Comparison of ENCODE assay signal across 18 cellular contexts in genomic region chr12:24500466-24501232, GRCh38.
DNase-seq lines count a peak whose midpoint lies in the region; ATAC-seq, FAIRE-seq and TF ChIP-seq lines count a peak whose summit lies in the region.
"Had no signal": no experiment of that assay in that cellular context is flagged by ENCODE, and none has a peak within 500 bp of the region (broad histone marks: within the 10 kb centered on the region; RNA-seq: fewer than 3 reads in every experiment).

No MANE protein-coding gene starts in this region.

- CTCF ChIA-PET in HepG2 (lab: Yijun Ruan, JAX; ENCODE audit: low intra/inter-chr PET ratio, low total read pairs), result no interaction called here

- 54% methylated on average over 5 of the region's 5 CpGs for WGBS in liver
- 54% methylated on average over 5 of the region's 5 CpGs for WGBS in HepG2 (ENCODE audit: low lambda C conversion rate)
- 69 to 71% methylated on average over 5 of the region's 5 CpGs for WGBS in testis, 2 donors

- no peak for TF ChIP-seq CTCF in liver (IDR thresholded peaks at IDR 0.05; ENCODE audit: low read depth, low read length, missing input control)
- no peak for TF ChIP-seq CTCF in HepG2 (CRISPR knock-in tag; IDR thresholded peaks at IDR 0.05)
- TF ChIP-seq CTCF in choroid plexus epithelial cell (conservative IDR thresholded peaks at IDR 0.05; ENCODE audit: low read depth, low read length), result no peak
- TF ChIP-seq CTCF in neural crest cell (conservative IDR thresholded peaks at IDR 0.05), result no peak
- TF ChIP-seq CTCF in testis (IDR thresholded peaks at IDR 0.05), result no peak

- DNase-seq in HepG2 (ENCODE audit: low spot score) (no peak), choroid plexus epithelial cell (ENCODE audit: low read depth) (peak; percentile 64), neural crest cell (ENCODE audit: low read depth, low spot score) (no peak), cerebellar cortex (ENCODE audit: low spot score) (no peak), testis (no peak)
- DNase-seq: ACHN; activated CD8-positive, alpha-beta T cell treated with anti-CD3 and anti-CD28 coated beads, Interleukin-2, amount 10 ng/mL, durations not matched to agents 7 days and 5 days; effector memory CD8-positive, alpha-beta T cell; GOT3; naive thymus-derived CD8-positive, alpha-beta T cell; NCI-H2029 treated with DMSO at 0.1 percent for 48 hours; NK-92 treated with Interleukin-12 subunit alpha and Interleukin-12 subunit beta, amount 100 ng/mL, for 24 hours; SJCRH30 had no signal

- intact Hi-C loops in HepG2 (cut with micrococcal nuclease; ENCODE audit: unreplicated experiment), result no loop called here
- intact Hi-C loops in testis (cut with DNase I; ENCODE audit: low total_unique reads), result no loop called here

- H3K4me1 ChIP-seq in liver (ENCODE audit: control insufficient read depth in 4 of 4, insufficient read depth in 4 of 4, low read length in 3 of 4) (peaks cover 4 to 36% (median 9%) of the 10 kb centered on the region in 4 donors), HepG2 (ENCODE audit: insufficient read depth, low read length) (no peaks in the 10 kb centered on the region), testis (no peaks in the 10 kb centered on the region)

- TF ChIP-seq POLR2A in HepG2 (IDR thresholded peaks at IDR 0.05; ENCODE audit: insufficient read depth in 1 of 2, low read depth in 2 of 2, low read length in 2 of 2), result no peak
- TF ChIP-seq POLR2A in testis (IDR thresholded peaks at IDR 0.05), result no peak

- no TSS peak for BruUV-seq in HepG2 (replicated peaks; lab: Mats Ljungman, UMichigan)

- no peaks in the 10 kb centered on the region for H4K20me1 ChIP-seq in HepG2 (ENCODE audit: insufficient read depth, low read length)

- no peaks in the 10 kb centered on the region for H3K79me2 ChIP-seq in HepG2 (ENCODE audit: insufficient read depth, low read length)

- H3K4me3 ChIP-seq in liver (ENCODE audit: low read depth in 1 of 3, low read length in 3 of 3), result no peak overlapping the region
- H3K4me3 ChIP-seq in HepG2 (replicated peaks in 1 of 3; ENCODE audit: insufficient read depth in 1 of 3, low read depth in 2 of 3, low read length in 3 of 3), result no peak overlapping the region
- H3K4me3 ChIP-seq in choroid plexus epithelial cell (ENCODE audit: low read depth, low read length), result no peak overlapping the region
- H3K4me3 ChIP-seq in testis, result no peak overlapping the region
- H3K4me3 ChIP-seq: SJCRH30 had no signal

- H3K27ac ChIP-seq in liver (ENCODE audit: low read depth in 1 of 2, low read length in 2 of 2) (peak overlapping the region; percentile 79 to 80), HepG2 (ENCODE audit: extremely low read length, insufficient read depth, low read length) (no peak overlapping the region), testis (no peak overlapping the region)
- H3K27ac ChIP-seq: SJCRH30 had no signal

- H3K4me1 Mint-ChIP-seq in neural crest cell, result peaks cover 71% of the 10 kb centered on the region

- TF ChIP-seq EP300 in HepG2 (IDR thresholded peaks at IDR 0.05; ENCODE audit: low read depth in 2 of 2, low read length in 2 of 2) (no peak), HepG2 (CRISPR knock-in tag; IDR thresholded peaks at IDR 0.05; ENCODE audit: borderline replicate concordance) (no peak)

- peak overlapping the region; percentile 76 for H3K27ac Mint-ChIP-seq in neural crest cell (ENCODE audit: unreplicated experiment)
- H3K27ac Mint-ChIP-seq: activated CD8-positive, alpha-beta T cell treated with anti-CD3 and anti-CD28 coated beads, Interleukin-2, amount 10 ng/mL, durations not matched to agents 7 days and 5 days; effector memory CD8-positive, alpha-beta T cell; naive thymus-derived CD8-positive, alpha-beta T cell; stimulated activated memory B cell treated with anti-CD40 and anti-IgM and Interleukin-4, amounts not matched to agents 10 μg/mL and 1 μg/mL and 100 μg/mL, for 72 hours had no signal

- H3K9ac ChIP-seq in liver (ENCODE audit: low read depth in 1 of 2, low read length in 2 of 2) (no peak overlapping the region), HepG2 (ENCODE audit: insufficient read depth, low read depth, low read length) (no peak overlapping the region)

- TF ChIP-seq RAD21 in liver (IDR thresholded peaks at IDR 0.05), result no peak
- TF ChIP-seq RAD21 in HepG2 (CRISPR knock-in tag; IDR thresholded peaks at IDR 0.05), result no peak

- peaks cover 9% of the 10 kb centered on the region for H3K9me3 Mint-ChIP-seq in neural crest cell

- no peak overlapping the region for H3K4me2 ChIP-seq in HepG2 (ENCODE audit: low read depth, low read length)

- H3K36me3 Mint-ChIP-seq in neural crest cell (ENCODE audit: low read depth), result peaks cover 8% of the 10 kb centered on the region
- H3K36me3 Mint-ChIP-seq: naive thymus-derived CD8-positive, alpha-beta T cell; stimulated activated memory B cell treated with anti-CD40 and anti-IgM and Interleukin-4, amounts not matched to agents 10 μg/mL and 1 μg/mL and 100 μg/mL, for 72 hours had no signal

- no peak for ATAC-seq in HepG2
- ATAC-seq in GM18861 (IDR thresholded peaks at IDR 0.05; ENCODE audit: unreplicated experiment), result no peak
- no peak for ATAC-seq in HG03571 (IDR thresholded peaks at IDR 0.05; ENCODE audit: unreplicated experiment)
- ATAC-seq: activated CD8-positive, alpha-beta T cell treated with anti-CD3 and anti-CD28 coated beads, Interleukin-2, amount 10 ng/mL, durations not matched to agents 7 days and 5 days; effector memory CD8-positive, alpha-beta T cell; naive thymus-derived CD8-positive, alpha-beta T cell; stimulated activated memory B cell treated with anti-CD40 and anti-IgM and Interleukin-4, amounts not matched to agents 10 μg/mL and 1 μg/mL and 100 μg/mL, for 72 hours had no signal

- in situ Hi-C loops in HepG2 (cut with HindIII; ENCODE audit: extremely low pct_ligation_motif_present, low pct_unique_long_range_greater_than_20kb), result no loop called here

- POLR2A ChIA-PET in HepG2 (lab: Yijun Ruan, JAX), result no interaction called here

- H3K4me3 Mint-ChIP-seq in neural crest cell, result peak overlapping the region; percentile 83
- H3K4me3 Mint-ChIP-seq: activated CD8-positive, alpha-beta T cell treated with anti-CD3 and anti-CD28 coated beads, Interleukin-2, amount 10 ng/mL, durations not matched to agents 7 days and 5 days; effector memory CD8-positive, alpha-beta T cell; naive thymus-derived CD8-positive, alpha-beta T cell; stimulated activated memory B cell treated with anti-CD40 and anti-IgM and Interleukin-4, amounts not matched to agents 10 μg/mL and 1 μg/mL and 100 μg/mL, for 72 hours had no signal

- no peak for FAIRE-seq in HepG2 (lab: Jason Lieb, UNC)
- FAIRE-seq: GM18507 had no signal

- H3K27me3 Mint-ChIP-seq in neural crest cell (ENCODE audit: low read depth), result no peaks in the 10 kb centered on the region
- H3K27me3 Mint-ChIP-seq: naive thymus-derived CD8-positive, alpha-beta T cell; stimulated activated memory B cell treated with anti-CD40 and anti-IgM and Interleukin-4, amounts not matched to agents 10 μg/mL and 1 μg/mL and 100 μg/mL, for 72 hours had no signal

- no peak overlapping the region for H2AFZ ChIP-seq in HepG2 (ENCODE audit: low read length)

- H3K36me3 ChIP-seq in liver (ENCODE audit: control insufficient read depth in 4 of 4, insufficient read depth in 3 of 4, low read depth in 1 of 4, low read length in 3 of 4) (no peaks in the 10 kb centered on the region), HepG2 (replicated peaks in 1 of 2; ENCODE audit: control insufficient read depth in 1 of 2, insufficient read depth in 2 of 2, low read length in 2 of 2) (no peaks in the 10 kb centered on the region), testis (ENCODE audit: low read depth, missing control alignments) (no peaks in the 10 kb centered on the region)
- H3K36me3 ChIP-seq: SJCRH30 had no signal

- H3K27me3 ChIP-seq in liver (ENCODE audit: control insufficient read depth in 4 of 4, insufficient read depth in 4 of 4, low read length in 3 of 4) (no peaks in the 10 kb centered on the region), HepG2 (ENCODE audit: control insufficient read depth in 1 of 2, insufficient read depth in 2 of 2, low read length in 2 of 2) (no peaks in the 10 kb centered on the region), testis (no peaks in the 10 kb centered on the region)
- H3K27me3 ChIP-seq: SJCRH30 had no signal

- H3K9me3 ChIP-seq in liver (ENCODE audit: control insufficient read depth in 4 of 4, low read length in 3 of 4) (no peaks in the 10 kb centered on the region), HepG2 (ENCODE audit: low read length) (no peaks in the 10 kb centered on the region), testis (no peaks in the 10 kb centered on the region)
- H3K9me3 ChIP-seq: SJCRH30 had no signal

TF ChIP-seq in liver, 16 proteins besides CTCF, POLR2A, EP300 and RAD21:
- TF ChIP-seq EGR1 (IDR thresholded peaks at IDR 0.05; ENCODE audit: low read depth in 2 of 2) (no peak), HNF4A (conservative IDR thresholded peaks at IDR 0.05) (no peak), TAF1 (conservative IDR thresholded peaks at IDR 0.05) (no peak), FOXA2 (IDR thresholded peaks at IDR 0.05) (no peak), HNF4G (IDR thresholded peaks at IDR 0.05) (no peak), SP1 (IDR thresholded peaks at IDR 0.05) (no peak), MAX (IDR thresholded peaks at IDR 0.05) (no peak), RXRA (IDR thresholded peaks at IDR 0.05) (no peak)
TF ChIP-seq in liver: peak in this region for 0.

TF ChIP-seq in HepG2, 621 proteins besides CTCF, POLR2A, EP300 and RAD21 (continues in another document):
- no peak for TF ChIP-seq FOXP4 (CRISPR knock-in tag; IDR thresholded peaks at IDR 0.05)
- no peak for TF ChIP-seq GPBP1L1 (CRISPR knock-in tag; IDR thresholded peaks at IDR 0.05)

Comparison
In these comparisons a context has a peak if more than half of its experiments do, and no peak if none do; other contexts are left out.
1. H3K27ac ChIP-seq: peak in liver (2 of 2); none in HepG2 (single experiment) and testis (0 of 2).